Comparison of ENCODE assay signal across 23 cellular contexts in genomic region chr7:47249361-47249760, GRCh38.
"Had no signal": no experiment of that assay in that cellular context is flagged by ENCODE, and none has a peak within 500 bp of the region (broad histone marks: within the 10 kb centered on the region; RNA-seq: fewer than 3 reads in every experiment).

No MANE protein-coding gene starts in this region.

- H3K27ac ChIP-seq: epithelial cell of prostate, esophagus muscularis mucosa, hepatocyte, neural progenitor cell, ovary, right atrium auricular region, tibial artery, upper lobe of left lung, uterus had no signal

- ATAC-seq: left colon; natural killer cell treated with Interleukin-12 subunit alpha and Interleukin-12 subunit beta and Interleukin-15 and Interleukin-18, amount 100 ng/mL, for 72 hours; stimulated activated effector memory CD8-positive, alpha-beta T cell treated with anti-CD3 and anti-CD28 coated beads, Interleukin-12 subunit alpha, Interleukin-12 subunit beta, amount 100 ng/mL, for 72 hours; stimulated activated naive CD8-positive, alpha-beta T cell treated with anti-CD3 and anti-CD28 coated beads, Interleukin-15, Interleukin-2, amounts not matched to agents 100 U/mL and 50 U/mL, for 24 hours had no signal

- H3K36me3 ChIP-seq: esophagus muscularis mucosa, neural progenitor cell, ovary, right atrium auricular region, tibial artery, upper lobe of left lung, uterus had no signal

- H3K4me3 ChIP-seq: esophagus muscularis mucosa, hepatocyte, lung, neural progenitor cell, ovary, right atrium auricular region, tibial artery, upper lobe of left lung, uterus had no signal

- H3K9ac ChIP-seq: neural progenitor cell had no signal

- H3K4me1 ChIP-seq: neural progenitor cell had no signal

- H3K27me3 ChIP-seq: esophagus muscularis mucosa, hepatocyte, neural progenitor cell, ovary, right atrium auricular region, tibial artery, upper lobe of left lung, uterus had no signal

- H3K9me3 ChIP-seq: esophagus muscularis mucosa, ovary, right atrium auricular region, tibial artery, upper lobe of left lung, uterus had no signal

- DNase-seq: effector memory CD4-positive, alpha-beta T cell; foreskin melanocyte; head of caudate nucleus; left colon; left ventricle myocardium superior; mesenchymal stem cell; midbrain; nucleus accumbens; ovary; stimulated activated CD4-positive, alpha-beta T cell treated with anti-CD3 and anti-CD28 coated beads, Interleukin-4, amount 100 ng/mL, for 1 hour; stimulated activated CD8-positive, alpha-beta memory T cell treated with anti-CD3 and anti-CD28 coated beads, Interleukin-4, amount 100 ng/mL, for 48 hours; stimulated activated naive CD8-positive, alpha-beta T cell treated with anti-CD3 and anti-CD28 coated beads, Interleukin-15, Interleukin-2, amounts not matched to agents 100 U/mL and 50 U/mL, for 24 hours; tibial artery; upper lobe of left lung; uterus had no signal
